ENCODE assay signal across 13 cellular contexts in the genomic region with DNA sequence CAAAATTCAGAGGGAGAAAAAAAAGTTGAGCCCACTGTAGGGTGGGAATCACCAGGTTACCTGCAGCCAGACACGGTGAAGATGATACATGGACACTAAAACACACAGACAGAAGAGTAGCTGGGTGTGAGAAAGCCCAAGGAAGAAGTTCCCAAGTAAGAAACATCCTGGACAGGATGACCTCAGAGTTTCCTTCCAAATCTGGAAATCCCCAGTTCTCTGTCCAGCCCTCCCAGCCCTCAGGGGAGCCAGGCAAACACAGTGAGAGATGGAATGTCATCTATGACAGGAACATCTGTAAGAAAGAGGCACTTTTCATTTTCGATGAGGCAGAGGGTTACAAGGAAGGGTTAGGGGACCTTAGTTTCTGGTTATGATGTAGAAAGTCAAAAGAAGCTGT.
DNase-seq lines count a peak whose midpoint lies in the region; ATAC-seq and TF ChIP-seq lines count a peak whose summit lies in the region.
"Had no signal": no experiment of that assay in that cellular context is flagged by ENCODE, and none has a peak within 500 bp of the region (broad histone marks: within the 10 kb centered on the region; RNA-seq: fewer than 3 reads in every experiment).

No MANE protein-coding gene starts in this region.

- H2AFZ ChIP-seq in osteoblast (ENCODE audit: low read length) = no peak overlapping the region
- H2AFZ ChIP-seq: neural progenitor cell had no signal

- H3K79me2 ChIP-seq in osteoblast (ENCODE audit: insufficient read depth, low read length) = no peaks in the 10 kb centered on the region

- ATAC-seq in HG02610 (IDR thresholded peaks at IDR 0.05; ENCODE audit: unreplicated experiment) = no peak
- ATAC-seq: CD8-positive, alpha-beta T cell had no signal

- no peaks in the 10 kb centered on the region for H4K20me1 ChIP-seq in osteoblast (ENCODE audit: insufficient read depth, low read length)

- H3K4me3 ChIP-seq in osteoblast (ENCODE audit: insufficient read depth, low read length) = no peak overlapping the region
- H3K4me3 ChIP-seq: left ventricle myocardium inferior, neural progenitor cell had no signal

- peak overlapping the region; percentile 10 for H3K4me2 ChIP-seq in osteoblast (ENCODE audit: insufficient read depth, low read length)
- H3K4me2 ChIP-seq: neural progenitor cell had no signal

- H3K27ac ChIP-seq in epithelial cell of prostate = peak overlapping the region; percentile 19
- peak overlapping the region; percentile 64 for H3K27ac ChIP-seq in osteoblast (ENCODE audit: low read depth, low read length)
- H3K27ac ChIP-seq: left ventricle myocardium inferior, neural progenitor cell had no signal

- DNase-seq in EL (peak; percentile 90), RPMI7951 (ENCODE audit: low read depth) (peak; percentile 97), epithelial cell of prostate (ENCODE audit: low read depth, low spot score) (peak; percentile 77), osteoblast (ENCODE audit: insufficient read length, low spot score, missing footprints) (no peak), NCI-H1092 treated with DMSO at 0.1 percent for 48 hours (lab: John Stamatoyannopoulos, UW) (no peak), NCI-H2171 (lab: John Stamatoyannopoulos, UW) (no peak), DMS114 treated with DMSO at 0.1 percent for 48 hours (lab: John Stamatoyannopoulos, UW; ENCODE audit: unreplicated experiment) (no peak)
- DNase-seq: activated T-cell treated with anti-CD3 and anti-CD28 coated beads, Interleukin-2, amount 50 U/mL, for 1 hour; CD8-positive, alpha-beta T cell; left ventricle myocardium inferior; MV-4-11 had no signal

- H3K36me3 ChIP-seq in osteoblast (ENCODE audit: insufficient read depth, low read length) = no peaks in the 10 kb centered on the region
- H3K36me3 ChIP-seq: left ventricle myocardium inferior had no signal

- H3K27me3 ChIP-seq in osteoblast (ENCODE audit: insufficient read depth, low read length) = no peaks in the 10 kb centered on the region
- H3K27me3 ChIP-seq: neural progenitor cell had no signal

- TF ChIP-seq CTCF in osteoblast (IDR thresholded peaks at IDR 0.05; ENCODE audit: extremely low read depth, low read depth, low read length) = no peak

- H3K4me1 ChIP-seq in osteoblast (ENCODE audit: insufficient read depth, low read length) = peaks cover 22% of the 10 kb centered on the region
- H3K4me1 ChIP-seq: left ventricle myocardium inferior, neural progenitor cell had no signal

- H3K9me3 ChIP-seq in osteoblast (ENCODE audit: low read depth, low read length) = no peaks in the 10 kb centered on the region

Comparison
In these comparisons a context has a peak if more than half of its experiments do, and no peak if none do; other contexts are left out.
1. DNase-seq: peak in EL (single experiment), RPMI7951 (single experiment) and epithelial cell of prostate (single experiment); none in osteoblast (single experiment), NCI-H1092 treated with DMSO at 0.1 percent for 48 hours (single experiment), NCI-H2171 (single experiment) and DMS114 treated with DMSO at 0.1 percent for 48 hours (single experiment).